1 cellular context compared by ENCODE assay signal in genomic region chr15:68808770-68809169, GRCh38.
TF ChIP-seq lines count a peak whose summit lies in the region.

No MANE protein-coding gene starts in this region.

TF ChIP-seq in GM23338, 12 proteins besides CTCF, POLR2A, EP300 and RAD21 (continued from another document):
- TF ChIP-seq ZNF462 (CRISPR knock-in tag; IDR thresholded peaks at IDR 0.05) (no peak), EZH2 (IDR thresholded peaks at IDR 0.05; ENCODE audit: low read depth, unreplicated experiment) (no peak), EZH2phosphoT487 (IDR thresholded peaks at IDR 0.05; ENCODE audit: unreplicated experiment) (no peak), ZNF114 (CRISPR knock-in tag; IDR thresholded peaks at IDR 0.05) (no peak), CREB1 (CRISPR knock-in tag; IDR thresholded peaks at IDR 0.05; ENCODE audit: low read depth) (no peak)
